Comparison of ENCODE assay signal across 12 cellular contexts in the genomic region with DNA sequence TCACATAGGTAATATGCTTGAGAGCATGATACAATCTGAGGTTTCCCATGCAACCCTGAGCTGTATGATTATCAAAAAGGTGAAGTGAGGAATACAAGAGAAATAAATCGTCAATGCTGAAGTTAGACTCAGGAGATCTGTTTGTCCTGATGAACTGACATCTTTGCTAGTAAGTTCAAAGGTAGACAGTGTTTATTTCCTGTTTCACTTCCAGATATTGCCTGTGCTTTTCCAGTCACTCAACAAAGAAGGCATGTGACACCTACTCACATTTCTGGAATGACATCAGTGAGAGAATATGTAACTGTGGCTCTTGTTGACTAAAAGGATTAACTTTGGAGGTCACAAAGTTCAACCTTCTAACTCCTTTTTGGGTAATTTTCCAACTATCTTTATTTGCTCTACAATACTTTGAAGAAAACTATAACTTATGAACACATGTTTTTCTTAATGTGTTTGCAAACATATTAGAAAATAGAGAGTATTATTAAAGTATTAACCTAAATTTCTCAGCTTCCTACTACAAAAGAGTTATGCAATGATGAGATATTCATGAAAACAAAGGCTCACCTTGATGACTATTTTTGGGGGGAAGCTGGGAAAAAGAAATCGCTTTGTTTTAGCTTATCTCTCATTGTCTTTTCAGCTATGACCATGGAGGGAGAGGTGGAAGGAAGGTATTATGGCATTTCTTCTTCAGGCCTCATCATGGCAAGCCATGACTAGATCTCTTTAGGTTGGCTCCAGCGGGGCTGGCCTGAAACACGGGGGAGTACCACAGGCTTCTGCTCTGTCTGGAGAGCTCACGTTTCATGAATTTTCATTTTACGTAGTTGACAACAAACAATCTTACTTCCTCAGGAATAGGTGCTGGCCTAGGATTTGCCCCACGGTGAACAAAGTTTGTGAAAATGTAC.
DNase-seq lines count a peak whose midpoint lies in the region; ATAC-seq, FAIRE-seq and TF ChIP-seq lines count a peak whose summit lies in the region.
"Had no signal": no experiment of that assay in that cellular context is flagged by ENCODE, and none has a peak within 500 bp of the region (broad histone marks: within the 10 kb centered on the region; RNA-seq: fewer than 3 reads in every experiment).

No MANE protein-coding gene starts in this region.

- no peaks in the 10 kb centered on the region for H3K4me1 ChIP-seq in breast epithelium
- H3K4me1 ChIP-seq: colonic mucosa, upper lobe of right lung had no signal

- no peak overlapping the region for H3K27ac ChIP-seq in breast epithelium
- no peak overlapping the region for H3K27ac ChIP-seq in CD4-positive, alpha-beta T cell (ENCODE audit: low read depth, low read length)
- H3K27ac ChIP-seq: colonic mucosa, ovary, upper lobe of right lung had no signal

- H3K27me3 Mint-ChIP-seq in MCF 10A (ENCODE audit: insufficient read depth, unreplicated experiment): peaks cover 38% of the 10 kb centered on the region
- H3K27me3 Mint-ChIP-seq in CD4-positive, alpha-beta T cell: no peaks in the 10 kb centered on the region

- H3K36me3 ChIP-seq in breast epithelium: no peaks in the 10 kb centered on the region
- H3K36me3 ChIP-seq: colonic mucosa, ovary, upper lobe of right lung had no signal

- H3K9me3 ChIP-seq in breast epithelium: no peaks in the 10 kb centered on the region
- H3K9me3 ChIP-seq in CD4-positive, alpha-beta T cell (ENCODE audit: control insufficient read depth, low read length): no peaks in the 10 kb centered on the region
- H3K9me3 ChIP-seq: colonic mucosa, ovary, upper lobe of right lung had no signal

- intact Hi-C loops in MCF 10A (cut with micrococcal nuclease): loop anchor here (10.0 kb wide), 1 partner anchor 494 kb away; no protein-coding TSS in a partner anchor
- intact Hi-C loops in breast epithelium (cut with DNase I; ENCODE audit: low total_unique reads): no loop called here
- intact Hi-C loops in CD4-positive, alpha-beta T cell (cut with DNase I, micrococcal nuclease): no loop called here

- DNase-seq in MCF 10A (ENCODE audit: unreplicated experiment) (peak; percentile 6), breast epithelium (ENCODE audit: low spot score in 2 of 2) (no peak), SK-MEL-5 (ENCODE audit: low read depth, low spot score) (peak; percentile 55), glomerular visceral epithelial cell (ENCODE audit: extremely low spot score) (peak; percentile 64), urothelium cell line (ENCODE audit: low spot score) (peak; percentile 70), MV-4-11 (lab: John Stamatoyannopoulos, UW) (no peak)
- no peak for DNase-seq in activated CD4-positive, alpha-beta T cell treated with anti-CD3 and anti-CD28 coated beads, Interleukin-2, amount 50 U/mL, for 1 hour
- DNase-seq in CD4-positive, alpha-beta T cell: no peak
- DNase-seq: colonic mucosa, NCI-H82, ovary, upper lobe of right lung had no signal

- TF ChIP-seq POLR2A in breast epithelium (IDR thresholded peaks at IDR 0.05): no peak

- CTCF ChIA-PET in MCF 10A (lab: Yijun Ruan, JAX): no interaction called here
- CTCF ChIA-PET in CD4-positive, alpha-beta T cell (lab: Charles Lee): no interaction called here

- no peaks in the 10 kb centered on the region for H3K36me3 Mint-ChIP-seq in MCF 10A (ENCODE audit: insufficient read depth, unreplicated experiment)
- no peaks in the 10 kb centered on the region for H3K36me3 Mint-ChIP-seq in CD4-positive, alpha-beta T cell (ENCODE audit: low read depth)

- peak; percentile 79 for FAIRE-seq in urothelium cell line (lab: Jason Lieb, UNC)

- no peaks in the 10 kb centered on the region for H3K9me3 Mint-ChIP-seq in MCF 10A (ENCODE audit: unreplicated experiment)
- H3K9me3 Mint-ChIP-seq in CD4-positive, alpha-beta T cell: no peaks in the 10 kb centered on the region

- BruUV-seq in MCF 10A (replicated peaks; lab: Mats Ljungman, UMichigan): no TSS peak

- no peaks in the 10 kb centered on the region for H3K4me1 Mint-ChIP-seq in MCF 10A (ENCODE audit: insufficient read depth, unreplicated experiment)
- H3K4me1 Mint-ChIP-seq in CD4-positive, alpha-beta T cell (ENCODE audit: low read depth): no peaks in the 10 kb centered on the region

- no peak overlapping the region for H3K4me3 ChIP-seq in breast epithelium
- H3K4me3 ChIP-seq: colonic mucosa, ovary, upper lobe of right lung had no signal

- in situ Hi-C loops in SK-MEL-5 (cut with HindIII; ENCODE audit: low pct_unique_long_range_greater_than_20kb, low sequenced_read_pairs): no loop called here

- no peak overlapping the region for H3K27ac Mint-ChIP-seq in MCF 10A (ENCODE audit: low read depth, unreplicated experiment)
- no peak overlapping the region for H3K27ac Mint-ChIP-seq in CD4-positive, alpha-beta T cell

- no peak overlapping the region for H3K4me3 Mint-ChIP-seq in MCF 10A (ENCODE audit: unreplicated experiment)
- H3K4me3 Mint-ChIP-seq in CD4-positive, alpha-beta T cell: no peak overlapping the region

- ATAC-seq in CD4-positive, alpha-beta T cell (ENCODE audit: poor library complexity): no peak
- ATAC-seq: upper lobe of right lung had no signal

- TF ChIP-seq CTCF in MCF 10A (IDR thresholded peaks at IDR 0.05; ENCODE audit: unreplicated experiment): no peak
- no peak for TF ChIP-seq CTCF in breast epithelium (IDR thresholded peaks at IDR 0.05)
- TF ChIP-seq CTCF in CD4-positive, alpha-beta T cell (IDR thresholded peaks at IDR 0.05): no peak

- POLR2A ChIA-PET in MCF 10A (lab: Yijun Ruan, JAX): interaction anchor here (0.6 kb wide), 1 partner anchor 32 kb away, joined by 3 read pairs; no protein-coding TSS in a partner anchor
- POLR2A ChIA-PET in CD4-positive, alpha-beta T cell (lab: Charles Lee): no interaction called here

- no peaks in the 10 kb centered on the region for H3K27me3 ChIP-seq in breast epithelium
- H3K27me3 ChIP-seq in CD4-positive, alpha-beta T cell (ENCODE audit: control insufficient read depth, insufficient read depth, low read length): no peaks in the 10 kb centered on the region
- H3K27me3 ChIP-seq: colonic mucosa, ovary, upper lobe of right lung had no signal

Comparison
In these comparisons a context has a peak if more than half of its experiments do, and no peak if none do; other contexts are left out.
1. DNase-seq: peak in MCF 10A (single experiment), SK-MEL-5 (single experiment), glomerular visceral epithelial cell (single experiment) and urothelium cell line (single experiment); none in breast epithelium (0 of 2), activated CD4-positive, alpha-beta T cell treated with anti-CD3 and anti-CD28 coated beads, Interleukin-2, amount 50 U/mL, for 1 hour (single experiment), MV-4-11 (single experiment) and CD4-positive, alpha-beta T cell (0 of 10).